ENCODE assay signal across 27 cellular contexts in the genomic region with DNA sequence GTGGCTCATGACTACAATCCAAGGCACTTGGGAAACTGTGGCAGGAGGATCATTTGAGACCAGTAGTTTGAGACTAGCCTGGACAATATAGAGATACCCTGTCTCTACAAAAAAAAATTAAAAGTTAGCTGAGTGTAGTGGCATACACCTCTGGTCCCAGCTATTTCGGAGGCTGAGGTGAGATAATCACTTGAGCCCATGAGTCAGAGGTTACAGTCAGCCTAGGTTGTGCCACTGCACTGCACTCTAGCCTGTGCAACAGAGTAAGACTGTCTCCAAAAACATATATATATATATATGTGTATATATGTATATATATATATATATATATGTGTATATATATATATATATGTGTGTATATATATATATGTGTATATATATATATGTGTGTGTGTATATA.
DNase-seq lines count a peak whose midpoint lies in the region; ATAC-seq, FAIRE-seq and TF ChIP-seq lines count a peak whose summit lies in the region.
"Had no signal": no experiment of that assay in that cellular context is flagged by ENCODE, and none has a peak within 500 bp of the region (broad histone marks: within the 10 kb centered on the region; RNA-seq: fewer than 3 reads in every experiment).

No MANE protein-coding gene starts in this region.

- H3K4me1 ChIP-seq in foreskin keratinocyte, result no peaks in the 10 kb centered on the region
- H3K4me1 ChIP-seq: BE2C, BLaER1 had no signal

- no peaks in the 10 kb centered on the region for H3K36me3 Mint-ChIP-seq in stimulated activated effector memory CD8-positive, alpha-beta T cell treated with anti-CD3 and anti-CD28 coated beads, Interleukin-12 subunit alpha, Interleukin-12 subunit beta, amount 100 ng/mL, for 72 hours
- H3K36me3 Mint-ChIP-seq: CD14-positive monocyte; CD4-positive, alpha-beta memory T cell; CD4-positive, CD25-positive, alpha-beta regulatory T cell; CD8-positive, alpha-beta memory T cell had no signal

- no peaks in the 10 kb centered on the region for H3K36me3 ChIP-seq in bronchial epithelial cell (ENCODE audit: control insufficient read depth, insufficient read depth, low read length)
- H3K36me3 ChIP-seq: BE2C, BLaER1 had no signal

- no peaks in the 10 kb centered on the region for H3K9me3 Mint-ChIP-seq in stimulated activated effector memory CD8-positive, alpha-beta T cell treated with anti-CD3 and anti-CD28 coated beads, Interleukin-12 subunit alpha, Interleukin-12 subunit beta, amount 100 ng/mL, for 72 hours
- H3K9me3 Mint-ChIP-seq: CD14-positive monocyte; CD4-positive, alpha-beta memory T cell; CD4-positive, CD25-positive, alpha-beta regulatory T cell; CD8-positive, alpha-beta memory T cell had no signal

- H3K27me3 ChIP-seq in bronchial epithelial cell (ENCODE audit: control insufficient read depth, insufficient read depth, low read length), result no peaks in the 10 kb centered on the region
- no peaks in the 10 kb centered on the region for H3K27me3 ChIP-seq in foreskin keratinocyte
- H3K27me3 ChIP-seq: BE2C, BLaER1 had no signal

- no peak overlapping the region for H3K4me3 ChIP-seq in bronchial epithelial cell (ENCODE audit: low read depth, low read length)
- H3K4me3 ChIP-seq: BLaER1, GM12878 had no signal

- TF ChIP-seq CTCF in bronchial epithelial cell (IDR thresholded peaks at IDR 0.05; ENCODE audit: insufficient read depth, low read length, severe bottlenecking), result no peak
- TF ChIP-seq CTCF in foreskin keratinocyte (conservative IDR thresholded peaks at IDR 0.05), result no peak

- no peaks in the 10 kb centered on the region for H3K4me1 Mint-ChIP-seq in stimulated activated effector memory CD8-positive, alpha-beta T cell treated with anti-CD3 and anti-CD28 coated beads, Interleukin-12 subunit alpha, Interleukin-12 subunit beta, amount 100 ng/mL, for 72 hours
- H3K4me1 Mint-ChIP-seq: CD14-positive monocyte; CD4-positive, alpha-beta memory T cell; CD4-positive, CD25-positive, alpha-beta regulatory T cell; CD8-positive, alpha-beta memory T cell had no signal

- no peak for FAIRE-seq in bronchial epithelial cell (lab: Jason Lieb, UNC)
- FAIRE-seq: A204.1, GM12878, GM12892, GM18507 had no signal

- DNase-seq in bronchial epithelial cell (ENCODE audit: low read depth), result peak; percentile 53
- DNase-seq in foreskin keratinocyte, result no peak
- no peak for DNase-seq in stimulated activated effector memory CD8-positive, alpha-beta T cell treated with anti-CD3 and anti-CD28 coated beads, Interleukin-12 subunit alpha, Interleukin-12 subunit beta, amount 100 ng/mL, for 72 hours (ENCODE audit: low spot score in 2 of 2)
- no peak for DNase-seq in occipital lobe (lab: John Stamatoyannopoulos, UW)
- DNase-seq in OCI-M2 (lab: John Stamatoyannopoulos, UW; ENCODE audit: unreplicated experiment), result no peak
- DNase-seq in SIG-M5 treated with dmso at 0.1 percent for 504 hours (lab: John Stamatoyannopoulos, UW; ENCODE audit: unreplicated experiment), result no peak
- DNase-seq: 8988T; ACHN; BE2C; C1 segment of cervical spinal cord; CD4-positive, alpha-beta memory T cell; CD4-positive, CD25-positive, alpha-beta regulatory T cell; CD8-positive, alpha-beta memory T cell; COR-L47; DMS 273 treated with DMSO at 0.1 percent for 48 hours; DMS153; DMS53; DMS79; DND-41; EL; GDM1 had no signal

- peak; percentile 38 for ATAC-seq in foreskin keratinocyte
- peak; percentile 53 for ATAC-seq in stimulated activated effector memory CD8-positive, alpha-beta T cell treated with anti-CD3 and anti-CD28 coated beads, Interleukin-12 subunit alpha, Interleukin-12 subunit beta, amount 100 ng/mL, for 72 hours
- ATAC-seq: GM12878 had no signal

- H3K27ac ChIP-seq in foreskin keratinocyte, result no peak overlapping the region
- H3K27ac ChIP-seq: BLaER1 had no signal

- no peak overlapping the region for H3K27ac Mint-ChIP-seq in stimulated activated effector memory CD8-positive, alpha-beta T cell treated with anti-CD3 and anti-CD28 coated beads, Interleukin-12 subunit alpha, Interleukin-12 subunit beta, amount 100 ng/mL, for 72 hours
- H3K27ac Mint-ChIP-seq: CD14-positive monocyte; CD4-positive, alpha-beta memory T cell; CD4-positive, CD25-positive, alpha-beta regulatory T cell; CD8-positive, alpha-beta memory T cell had no signal

- no peak overlapping the region for H3K4me3 Mint-ChIP-seq in stimulated activated effector memory CD8-positive, alpha-beta T cell treated with anti-CD3 and anti-CD28 coated beads, Interleukin-12 subunit alpha, Interleukin-12 subunit beta, amount 100 ng/mL, for 72 hours
- H3K4me3 Mint-ChIP-seq: CD14-positive monocyte; CD4-positive, alpha-beta memory T cell; CD4-positive, CD25-positive, alpha-beta regulatory T cell; CD8-positive, alpha-beta memory T cell had no signal
